In genomic region chr1:219555802-219556201, GRCh38 we compare ENCODE assay signal across 11 cellular contexts. TPM values are rescaled to one million over a fixed set of nuclear protein-coding genes. Genes with fewer than 3 reads are reported as not detected.
DNase-seq lines count a peak whose midpoint lies in the region; ATAC-seq and TF ChIP-seq lines count a peak whose summit lies in the region.
"Had no signal": no experiment of that assay in that cellular context is flagged by ENCODE, and none has a peak within 500 bp of the region (broad histone marks: within the 10 kb centered on the region; RNA-seq: fewer than 3 reads in every experiment).

No MANE protein-coding gene starts in this region.

- no peaks in the 10 kb centered on the region for H3K9me3 Mint-ChIP-seq in endodermal cell
- no peaks in the 10 kb centered on the region for H3K9me3 Mint-ChIP-seq in neural crest cell
- H3K9me3 Mint-ChIP-seq: CD8-positive, alpha-beta T cell had no signal

- H3K27ac Mint-ChIP-seq in endodermal cell (no peak overlapping the region), neural crest cell (ENCODE audit: unreplicated experiment) (peak overlapping the region; percentile 8)
- H3K27ac Mint-ChIP-seq: CD8-positive, alpha-beta T cell had no signal

- H3K4me1 ChIP-seq in endodermal cell (ENCODE audit: control insufficient read depth, insufficient read depth, low read length) (peaks cover 6% of the 10 kb centered on the region), body of pancreas (no peaks in the 10 kb centered on the region)
- H3K4me1 ChIP-seq: parathyroid adenoma had no signal

- no peak for TF ChIP-seq POLR2A in body of pancreas (IDR thresholded peaks at IDR 0.05)

- H3K36me3 ChIP-seq in endodermal cell (ENCODE audit: control insufficient read depth, insufficient read depth, low read length) (no peaks in the 10 kb centered on the region), body of pancreas (replicated peaks in 1 of 2; ENCODE audit: insufficient read depth in 1 of 2, low read depth in 2 of 2) (no peaks in the 10 kb centered on the region)

- no peak overlapping the region for H3K4me3 ChIP-seq in AG10803 (ENCODE audit: low read length)
- H3K4me3 ChIP-seq in endodermal cell (ENCODE audit: low read length) = no peak overlapping the region
- no peak overlapping the region for H3K4me3 ChIP-seq in body of pancreas

- no peak overlapping the region for H3K9ac ChIP-seq in endodermal cell (ENCODE audit: extremely low read depth, low read length, poor library complexity, severe bottlenecking)
- H3K9ac ChIP-seq: parathyroid adenoma had no signal

- intact Hi-C loops in body of pancreas (cut with DNase I) = no loop called here

- H3K27me3 ChIP-seq in endodermal cell (ENCODE audit: control insufficient read depth, insufficient read depth, low read length, poor library complexity, severe bottlenecking) (peaks cover 36% of the 10 kb centered on the region), body of pancreas (no peaks in the 10 kb centered on the region)

- DNase-seq in AG10803 (ENCODE audit: low read depth) (peak; percentile 6), NCI-H2081 treated with DMSO at 0.1 percent for 48 hours (lab: John Stamatoyannopoulos, UW) (peak; percentile 20), endodermal cell (no peak), neural crest cell (ENCODE audit: low read depth, low spot score) (no peak), body of pancreas (no peak)
- no peak for DNase-seq in activated CD8-positive, alpha-beta memory T cell treated with anti-CD3 and anti-CD28 coated beads for 24 hours
- DNase-seq: CD8-positive, alpha-beta T cell; NCI-H526 had no signal

- no peaks in the 10 kb centered on the region for H3K9me3 ChIP-seq in endodermal cell (ENCODE audit: control insufficient read depth, low read length)
- H3K9me3 ChIP-seq in body of pancreas = no peaks in the 10 kb centered on the region

- H3K27ac ChIP-seq in endodermal cell (ENCODE audit: low read depth, low read length) = peak overlapping the region; percentile 75
- H3K27ac ChIP-seq in body of pancreas = no peak overlapping the region
- H3K27ac ChIP-seq: parathyroid adenoma had no signal

- H3K4me1 Mint-ChIP-seq in endodermal cell = peaks cover 23% of the 10 kb centered on the region
- H3K4me1 Mint-ChIP-seq in neural crest cell = peaks cover 23% of the 10 kb centered on the region

- ATAC-seq in body of pancreas = no peak
- ATAC-seq in HG02763 (IDR thresholded peaks at IDR 0.05; ENCODE audit: unreplicated experiment) = no peak
- ATAC-seq in GM18909 (IDR thresholded peaks at IDR 0.05; ENCODE audit: poor library complexity, unreplicated experiment) = no peak
- ATAC-seq: CD8-positive, alpha-beta T cell had no signal

- peaks cover 15% of the 10 kb centered on the region for H3K27me3 Mint-ChIP-seq in endodermal cell (ENCODE audit: insufficient read depth)
- H3K27me3 Mint-ChIP-seq in neural crest cell (ENCODE audit: low read depth) = no peaks in the 10 kb centered on the region

- 72 to 83% methylated on average over 2 of the region's 2 CpGs for WGBS in endodermal cell (ENCODE audit: insufficient coverage in 1 of 2, insufficient read length in 1 of 2), 2 experiments
- 34 to 38% methylated on average over 2 of the region's 2 CpGs for WGBS in body of pancreas, 2 donors

- no peak overlapping the region for H3K4me3 Mint-ChIP-seq in endodermal cell
- peak overlapping the region; percentile 34 for H3K4me3 Mint-ChIP-seq in neural crest cell
- H3K4me3 Mint-ChIP-seq: CD8-positive, alpha-beta T cell had no signal

- H3K36me3 Mint-ChIP-seq in endodermal cell (ENCODE audit: low read depth) = no peaks in the 10 kb centered on the region
- no peaks in the 10 kb centered on the region for H3K36me3 Mint-ChIP-seq in neural crest cell (ENCODE audit: low read depth)
- H3K36me3 Mint-ChIP-seq: CD8-positive, alpha-beta T cell had no signal

- TF ChIP-seq CTCF in AG10803 (conservative IDR thresholded peaks at IDR 0.05; ENCODE audit: low read length) = no peak
- TF ChIP-seq CTCF in endodermal cell (conservative IDR thresholded peaks at IDR 0.05) = no peak
- TF ChIP-seq CTCF in neural crest cell (conservative IDR thresholded peaks at IDR 0.05) = no peak
- TF ChIP-seq CTCF in body of pancreas (IDR thresholded peaks at IDR 0.05) = no peak

RNA-seq across cellular contexts. Expression of gene ZC3H11B, which starts 57.1 kb away (rescaled TPM):
- total RNA-seq in endodermal cell (under 1 TPM in 1 of 2 donors, not detected in 1; 0.22 TPM), neural crest cell (1.3 and 1.4 TPM in 2 replicates), body of pancreas (not detected)
- polyA plus RNA-seq in endodermal cell (2013, experiment 1 of 2) = 0.25 TPM
- not detected for polyA plus RNA-seq in endodermal cell (2013, experiment 2 of 2)

Comparison
In these comparisons a context has a peak if more than half of its experiments do, and no peak if none do; other contexts are left out.
1. DNase-seq: peak in AG10803 (single experiment) and NCI-H2081 treated with DMSO at 0.1 percent for 48 hours (single experiment); none in endodermal cell (single experiment), neural crest cell (single experiment), body of pancreas (0 of 4) and activated CD8-positive, alpha-beta memory T cell treated with anti-CD3 and anti-CD28 coated beads for 24 hours (single experiment).